ENCODE assay signal across 10 cellular contexts in the genomic region with DNA sequence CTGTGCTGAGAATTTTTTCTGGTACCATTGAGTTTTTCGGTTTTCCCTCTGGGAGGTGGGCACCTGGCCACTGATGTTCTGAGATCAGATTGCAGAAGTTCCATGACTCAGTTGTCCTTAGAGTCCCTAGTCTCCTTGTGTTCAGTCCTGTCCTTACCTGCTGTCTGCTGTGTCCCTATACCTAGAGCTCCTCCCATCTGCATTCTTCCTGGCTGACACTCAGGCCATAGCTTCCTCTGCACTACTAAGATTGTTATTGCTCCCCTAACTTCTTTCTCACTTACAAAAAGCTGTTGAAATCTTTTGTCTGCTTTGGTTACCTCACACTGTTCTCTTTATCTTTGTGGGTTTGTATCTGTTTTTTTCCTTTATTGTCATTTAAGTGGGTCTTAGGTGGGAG. TPM values are rescaled to one million over a fixed set of nuclear protein-coding genes. Genes with fewer than 3 reads are reported as not detected.
DNase-seq lines count a peak whose midpoint lies in the region; ATAC-seq and TF ChIP-seq lines count a peak whose summit lies in the region.
"Had no signal": no experiment of that assay in that cellular context is flagged by ENCODE, and none has a peak within 500 bp of the region (broad histone marks: within the 10 kb centered on the region; RNA-seq: fewer than 3 reads in every experiment).

No MANE protein-coding gene starts in this region.

- DNase-seq in Calu3 (peak; percentile 16), choroid plexus epithelial cell (ENCODE audit: low read depth) (peak; percentile 40), head of caudate nucleus (no peak), HAP-1 (ENCODE audit: low spot score in 2 of 2) (no peak), NCI-H2171 treated with DMSO at 0.1 percent for 48 hours (lab: John Stamatoyannopoulos, UW) (no peak), NCI-H1092 treated with DMSO at 0.1 percent for 48 hours (lab: John Stamatoyannopoulos, UW) (no peak)
- DNase-seq in naive thymus-derived CD8-positive, alpha-beta T cell, result peak in 2 of 10 donors; percentile 20 to 30
- DNase-seq: NCI-H187 treated with DMSO at 0.1 percent for 48 hours had no signal

- TF ChIP-seq CTCF in Calu3 (IDR thresholded peaks at IDR 0.05; ENCODE audit: unreplicated experiment) (no peak), Loucy (conservative IDR thresholded peaks at IDR 0.05; ENCODE audit: low read length) (no peak), choroid plexus epithelial cell (conservative IDR thresholded peaks at IDR 0.05; ENCODE audit: low read depth, low read length) (no peak)

- no TSS peak for BruUV-seq in Calu3 (replicated peaks; lab: Mats Ljungman, UMichigan)

- H3K36me3 Mint-ChIP-seq in Calu3 (ENCODE audit: insufficient read depth, unreplicated experiment), result no peaks in the 10 kb centered on the region
- H3K36me3 Mint-ChIP-seq in naive thymus-derived CD8-positive, alpha-beta T cell, result no peaks in the 10 kb centered on the region

- intact Hi-C loops in Calu3 (cut with micrococcal nuclease; ENCODE audit: unreplicated experiment), result loop anchor here (2.0 kb wide), 1 partner anchor 67 kb away; no protein-coding TSS in a partner anchor
- intact Hi-C loops in head of caudate nucleus (cut with DNase I), result no loop called here

- in situ Hi-C loops in HAP-1 (cut with MboI; ENCODE audit: low sequenced_read_pairs), result no loop called here

- no peaks in the 10 kb centered on the region for H3K9me2 ChIP-seq in Loucy (replicated peaks; ENCODE audit: low read depth, low read length)

- H3K79me2 ChIP-seq in Loucy (ENCODE audit: insufficient read depth, low read length), result peaks cover 100% of the 10 kb centered on the region

- CTCF ChIA-PET in Calu3 (lab: Charles Lee), result interaction anchor here (0.5 to 1.6 kb wide), 10 partner anchors 9 to 82 kb away, joined by 3 to 7 read pairs (median 3); a partner anchor contains a TSS

- H3K27ac Mint-ChIP-seq in Calu3 (ENCODE audit: unreplicated experiment), result peak overlapping the region; percentile 8
- peak overlapping the region; percentile 7 to 91 (median 79) for H3K27ac Mint-ChIP-seq in naive thymus-derived CD8-positive, alpha-beta T cell

- H3K27me3 Mint-ChIP-seq in Calu3 (ENCODE audit: unreplicated experiment), result no peaks in the 10 kb centered on the region
- no peaks in the 10 kb centered on the region for H3K27me3 Mint-ChIP-seq in naive thymus-derived CD8-positive, alpha-beta T cell

- no peak overlapping the region for H3K9ac ChIP-seq in Loucy (ENCODE audit: low read depth, low read length, poor library complexity, severe bottlenecking)

- no peak overlapping the region for H3K4me3 Mint-ChIP-seq in Calu3 (ENCODE audit: low read depth, unreplicated experiment)
- peak overlapping the region; percentile 6 to 82 (median 67) for H3K4me3 Mint-ChIP-seq in naive thymus-derived CD8-positive, alpha-beta T cell

- no peaks in the 10 kb centered on the region for H3K27me3 ChIP-seq in Loucy (ENCODE audit: insufficient read depth, low read length, poor library complexity, severe bottlenecking)
- no peaks in the 10 kb centered on the region for H3K27me3 ChIP-seq in HAP-1 (ENCODE audit: low read depth)
- H3K27me3 ChIP-seq: SJSA1 had no signal

- peak overlapping the region; percentile 4 for H3K4me2 ChIP-seq in Loucy (ENCODE audit: low read depth, low read length, poor library complexity, severe bottlenecking)

- H3K36me3 ChIP-seq in Loucy (ENCODE audit: insufficient read depth, low read length) (no peaks in the 10 kb centered on the region), HAP-1 (replicated peaks) (no peaks in the 10 kb centered on the region)
- H3K36me3 ChIP-seq: SJSA1 had no signal

- POLR2A ChIA-PET in naive thymus-derived CD8-positive, alpha-beta T cell (lab: Charles Lee), result interaction anchor here (0.6 to 1.6 kb wide), 4 partner anchors 9 to 38 kb away, joined by 3 to 5 read pairs (median 3); no protein-coding TSS in a partner anchor

- H3K4me3 ChIP-seq in Loucy (ENCODE audit: low read length, poor library complexity, severe bottlenecking) (no peak overlapping the region), choroid plexus epithelial cell (ENCODE audit: low read depth, low read length) (no peak overlapping the region), HAP-1 (no peak overlapping the region)
- H3K4me3 ChIP-seq: SJSA1 had no signal

- no peaks in the 10 kb centered on the region for H3F3A ChIP-seq in Loucy (ENCODE audit: low read depth)

- ATAC-seq in naive thymus-derived CD8-positive, alpha-beta T cell, result peak; percentile 65 to 79

- H3K4me1 Mint-ChIP-seq in Calu3 (ENCODE audit: low read depth, unreplicated experiment), result peaks cover 60% of the 10 kb centered on the region
- H3K4me1 Mint-ChIP-seq in naive thymus-derived CD8-positive, alpha-beta T cell, result peaks cover 31 to 98% (median 87%) of the 10 kb centered on the region in 4 donors

- H2AFZ ChIP-seq in Loucy (ENCODE audit: low read length), result no peak overlapping the region

- H4K20me1 ChIP-seq in Loucy (ENCODE audit: insufficient read depth, low read length, poor library complexity, severe bottlenecking), result peaks cover 94% of the 10 kb centered on the region

- H3K9me3 Mint-ChIP-seq in Calu3 (ENCODE audit: low read depth, unreplicated experiment), result no peaks in the 10 kb centered on the region
- H3K9me3 Mint-ChIP-seq in naive thymus-derived CD8-positive, alpha-beta T cell, result no peaks in the 10 kb centered on the region

- H3K4me1 ChIP-seq in Loucy (ENCODE audit: insufficient read depth, low read length, poor library complexity, severe bottlenecking), result peaks cover 39% of the 10 kb centered on the region
- peaks cover 26% of the 10 kb centered on the region for H3K4me1 ChIP-seq in HAP-1

- H3K9me3 ChIP-seq in Loucy (ENCODE audit: insufficient read depth, low read depth, low read length) (no peaks in the 10 kb centered on the region), HAP-1 (no peaks in the 10 kb centered on the region)
- H3K9me3 ChIP-seq: SJSA1 had no signal

RNA-seq across cellular contexts. Expression of a gene that starts 13.2 kb away (rescaled TPM):
- total RNA-seq in Calu3 (2022), result 70.7 and 80.8 TPM in 2 replicates
- 100 to 1,000 TPM; 128 to 136 TPM for total RNA-seq in naive thymus-derived CD8-positive, alpha-beta T cell
- 10 to 100 TPM; 31.6 to 42.9 (median 36.9) TPM for polyA plus RNA-seq in naive thymus-derived CD8-positive, alpha-beta T cell

Comparison
In these comparisons a context has a peak if more than half of its experiments do, and no peak if none do; other contexts are left out.
1. DNase-seq: peak in Calu3 (single experiment) and choroid plexus epithelial cell (single experiment); none in head of caudate nucleus (0 of 42), HAP-1 (0 of 2), NCI-H2171 treated with DMSO at 0.1 percent for 48 hours (single experiment) and NCI-H1092 treated with DMSO at 0.1 percent for 48 hours (single experiment).